In the genomic region with DNA sequence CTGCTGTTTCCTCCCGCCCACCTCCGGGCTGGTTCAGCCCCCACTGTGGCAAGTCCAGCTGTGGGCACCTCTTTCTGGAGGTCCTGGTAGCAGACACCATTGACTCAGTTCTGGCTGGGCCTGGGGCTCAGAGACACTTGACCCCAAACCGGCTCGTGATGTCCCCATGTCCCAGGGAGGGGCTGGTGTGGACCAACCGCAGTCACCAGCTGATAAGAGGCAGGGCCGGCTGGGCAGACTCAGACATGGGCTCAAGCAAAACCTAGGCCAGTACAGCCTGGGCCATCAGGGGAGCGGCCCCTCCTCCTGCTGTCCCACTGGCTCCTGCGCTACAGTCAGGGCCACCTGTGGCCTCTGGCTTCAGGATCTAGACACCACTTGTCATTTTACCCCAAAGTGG, we compare ENCODE assay signal across 23 cellular contexts. TPM values are rescaled to one million over a fixed set of nuclear protein-coding genes. Genes with fewer than 3 reads are reported as not detected.
"Had no signal": no experiment of that assay in that cellular context is flagged by ENCODE, and none has a peak within 500 bp of the region (broad histone marks: within the 10 kb centered on the region; RNA-seq: fewer than 3 reads in every experiment).

No MANE protein-coding gene starts in this region.

- H3K4me1 ChIP-seq: SJCRH30 had no signal

- FAIRE-seq: HepG2 had no signal

- H3K9me3 ChIP-seq: MG63, SJCRH30 had no signal

- DNase-seq: IMR-90, Karpas-422, KG1, MG63, NCI-H1092, NCI-H1105 treated with DMSO at 0.1 percent for 48 hours, NCI-H1436, NCI-H187, NCI-H2029, NCI-H2081 treated with DMSO at 0.1 percent for 48 hours, NCI-H2171, NCI-H226, NCI-H446, NCI-H510A, NCI-H524 treated with DMSO at 0.1 percent for 48 hours, NCI-H69, NCI-H774, SHP77 treated with DMSO at 0.1 percent for 48 hours, SJCRH30 had no signal

- H3K4me3 ChIP-seq: MG63, SJCRH30 had no signal

- ATAC-seq: HepG2, Right ventricle myocardium inferior, SK-N-SH treated with all-trans-retinoic acid at 6 μM for 48 hours had no signal

- H3K27ac ChIP-seq: SJCRH30 had no signal

- H3K27me3 ChIP-seq: MG63, SJCRH30 had no signal

RNA-seq across cellular contexts. Expression of gene NPAS1, which starts 48.6 kb away (rescaled TPM):
- total RNA-seq: HT1080, Right ventricle myocardium inferior, SJCRH30 had no signal
